8 cellular contexts compared by ENCODE assay signal in genomic region chr10:38402442-38403346, GRCh38.
A peak's percentile ranks its signal among the peaks of the same experiment; 100 is the strongest.
DNase-seq lines count a peak whose midpoint lies in the region; ATAC-seq and TF ChIP-seq lines count a peak whose summit lies in the region.
"Not testable (repeated sequence)": the region's sequence is repeated elsewhere in the genome, so short reads cannot be mapped to it uniquely, and the experiment has no call there.

No MANE protein-coding gene starts in this region.

- not testable (repeated sequence) for H3K27me3 ChIP-seq in endodermal cell (ENCODE audit: control insufficient read depth, insufficient read depth, low read length, poor library complexity, severe bottlenecking)

- H3K4me3 Mint-ChIP-seq in endodermal cell = peak overlapping the region; percentile 72

- H3K9ac ChIP-seq in endodermal cell (ENCODE audit: extremely low read depth, low read length, poor library complexity, severe bottlenecking) = not testable (repeated sequence)

- peak; percentile 63 for DNase-seq in DMS 273 treated with DMSO at 0.1 percent for 48 hours (lab: John Stamatoyannopoulos, UW)
- peak; percentile 81 for DNase-seq in HT1080 (ENCODE audit: low read depth)
- DNase-seq in NOMO-1 treated with dmso at 0.1 percent for 144 hours (lab: John Stamatoyannopoulos, UW; ENCODE audit: unreplicated experiment) = peak; percentile 74
- peak; percentile 86 for DNase-seq in activated CD8-positive, alpha-beta memory T cell treated with anti-CD3 and anti-CD28 coated beads, Interleukin-2, amount 50 U/mL, for 24 hours (ENCODE audit: extremely low read depth)
- DNase-seq in endodermal cell = not testable (repeated sequence)
- peak; percentile 95 to 98 (median 96) for DNase-seq in mucosa of descending colon
- peak; percentile 71 to 88 for DNase-seq in stimulated activated CD8-positive, alpha-beta memory T cell treated with anti-CD3 and anti-CD28 coated beads, Interleukin-4, amount 100 ng/mL, for 1 hour (ENCODE audit: low read depth in 2 of 2, low spot score in 1 of 2)

- TF ChIP-seq CTCF in endodermal cell (conservative IDR thresholded peaks at IDR 0.05); mucosa of descending colon (IDR thresholded peaks at IDR 0.05): not testable (repeated sequence)

- H3K9me3 Mint-ChIP-seq in endodermal cell = peaks cover 17% of the 10 kb centered on the region

- H3K4me1 ChIP-seq in endodermal cell (ENCODE audit: control insufficient read depth, insufficient read depth, low read length); mucosa of descending colon (ENCODE audit: low read depth): not testable (repeated sequence)

- intact Hi-C loops in mucosa of descending colon (cut with DNase I, micrococcal nuclease) = not testable (repeated sequence)

- H3K9me3 ChIP-seq in endodermal cell (ENCODE audit: control insufficient read depth, low read length); mucosa of descending colon: not testable (repeated sequence)

- not testable (repeated sequence) for H3K27ac ChIP-seq in endodermal cell (ENCODE audit: low read depth, low read length)

- H3K36me3 ChIP-seq in endodermal cell (ENCODE audit: control insufficient read depth, insufficient read depth, low read length); mucosa of descending colon (ENCODE audit: low read depth): not testable (repeated sequence)

- H3K27ac Mint-ChIP-seq in endodermal cell = peak overlapping the region; percentile 97

- not testable (repeated sequence) for H3K36me3 Mint-ChIP-seq in endodermal cell (ENCODE audit: low read depth)

- not testable (repeated sequence) for H3K27me3 Mint-ChIP-seq in endodermal cell (ENCODE audit: insufficient read depth)

- WGBS in endodermal cell (ENCODE audit: insufficient coverage in 1 of 2, insufficient read length in 1 of 2), 2 experiments = 63 to 75% methylated on average over 18 to 108 of the region's 110 CpGs

- peak; percentile 97 for ATAC-seq in GM21447 (IDR thresholded peaks at IDR 0.05; ENCODE audit: unreplicated experiment)
- peak; percentile 100 for ATAC-seq in mucosa of descending colon

- not testable (repeated sequence) for H3K4me3 ChIP-seq in endodermal cell (ENCODE audit: low read length)
- peak overlapping the region; percentile 24 for H3K4me3 ChIP-seq in mucosa of descending colon

- not testable (repeated sequence) for H3K4me1 Mint-ChIP-seq in endodermal cell
